8 cellular contexts compared by ENCODE assay signal in genomic region chr2:23926750-23927627, GRCh38. TPM values are rescaled to one million over a fixed set of nuclear protein-coding genes. Genes with fewer than 3 reads are reported as not detected.
A peak's percentile ranks its signal among the peaks of the same experiment; 100 is the strongest.
DNase-seq lines count a peak whose midpoint lies in the region; ATAC-seq, FAIRE-seq and TF ChIP-seq lines count a peak whose summit lies in the region.

ATAD2B (minus strand) TSS chr2:23927123; CDS start chr2:23926770, 353 bp downstream.

- peaks cover 0 to 17% (median 0%) of the 10 kb centered on the region in 9 donors for H3K36me3 ChIP-seq in heart right ventricle
- no peaks in the 10 kb centered on the region for H3K36me3 ChIP-seq in upper lobe of right lung

- TF ChIP-seq CTCF in heart right ventricle (IDR thresholded peaks at IDR 0.05) (peak; percentile 65 to 96 (median 92)), upper lobe of right lung (IDR thresholded peaks at IDR 0.05) (peak; percentile 84)

- peak; percentile 84 for DNase-seq in GM12891 (ENCODE audit: insufficient read length, low spot score)
- peak; percentile 92 for DNase-seq in NCI-H1436 (lab: John Stamatoyannopoulos, UW)
- DNase-seq in T follicular helper cell (ENCODE audit: low read depth): peak; percentile 91
- DNase-seq in heart right ventricle: peak; percentile 89 to 94
- DNase-seq in posterior vena cava (ENCODE audit: low spot score): peak; percentile 97
- peak; percentile 96 for DNase-seq in upper lobe of right lung

- peak; percentile 95 for FAIRE-seq in GM12891 (lab: Jason Lieb, UNC)

- H3K4me1 ChIP-seq in heart right ventricle (peaks cover 2 to 53% (median 39%) of the 10 kb centered on the region in 9 donors), upper lobe of right lung (peaks cover 14% of the 10 kb centered on the region)

- peak within 1 kb of the TSS; percentile 79 to 99 (median 92) for H3K4me3 ChIP-seq in heart right ventricle
- H3K4me3 ChIP-seq in upper lobe of right lung: peak within 1 kb of the TSS; percentile 92

- intact Hi-C loops in heart right ventricle (cut with DNase I) (loop anchor here in 7 of 10 donors (1.0 to 10.0 kb wide), 9 partner anchors 11 to 158 kb away; partner anchors contain the start of genes SF3B6 (in 4 of the 7), TP53I3 (in 4 of the 7), WDCP (in 3 of the 7) and UBXN2A (in 2 of the 7)), posterior vena cava (cut with DNase I) (loop anchor here in 1 of 2 donors (10.0 kb wide), 1 partner anchor 158 kb away; the partner anchor contains the start of gene TP53I3), upper lobe of right lung (cut with DNase I) (no loop called here)

- 0 to 1% (median 0%) methylated on average over 76 to 89 of the region's 89 CpGs for WGBS in adipose tissue, 3 donors
- WGBS in heart right ventricle, 2 donors: 0% methylated on average over 83 to 89 of the region's 89 CpGs

- H3K27ac ChIP-seq in adipose tissue (ENCODE audit: low read depth, low read length) (peak within 1 kb of the TSS; percentile 99), heart right ventricle (peak within 1 kb of the TSS; percentile 86 to 100 (median 99)), upper lobe of right lung (peak within 1 kb of the TSS; percentile 94)

- TF ChIP-seq POLR2A in GM12891 (IDR thresholded peaks at IDR 0.05; ENCODE audit: low read depth, low read length): peak; percentile 94

- no peaks in the 10 kb centered on the region for H3K27me3 ChIP-seq in heart right ventricle
- no peaks in the 10 kb centered on the region for H3K27me3 ChIP-seq in upper lobe of right lung

- H3K9me3 ChIP-seq in heart right ventricle (no peaks in the 10 kb centered on the region), upper lobe of right lung (no peaks in the 10 kb centered on the region)

- peak; percentile 78 for ATAC-seq in HG02840 (IDR thresholded peaks at IDR 0.05; ENCODE audit: low FRiP score, unreplicated experiment)
- peak; percentile 93 to 96 (median 95) for ATAC-seq in heart right ventricle
- ATAC-seq in upper lobe of right lung: peak; percentile 97

TF ChIP-seq in GM12891, 5 proteins besides CTCF, POLR2A, EP300 and RAD21:
- no peak; the same call in 1 of the 2 replicates for TF ChIP-seq POU2F2 (IDR thresholded peaks at IDR 0.05; ENCODE audit: low read depth, low read length)
- TF ChIP-seq PAX5 (IDR thresholded peaks at IDR 0.05; ENCODE audit: insufficient read depth, low read length, severe bottlenecking): peak; percentile 84
- TF ChIP-seq SPI1 (IDR thresholded peaks at IDR 0.05; ENCODE audit: low read depth, low read length): no peak
- peak; percentile 92 for TF ChIP-seq POLR2AphosphoS5 (IDR thresholded peaks at IDR 0.05; ENCODE audit: low read depth, low read length)
- peak; percentile 88 for TF ChIP-seq TAF1 (IDR thresholded peaks at IDR 0.05; ENCODE audit: low read depth, low read length)

RNA-seq across cellular contexts. Expression of gene ATAD2B, which starts in this region (rescaled TPM):
- 4.9 TPM for polyA plus RNA-seq in GM12891 (2012; ENCODE audit: low read depth, missing spikeins)
- polyA plus RNA-seq in adipose tissue: 1 to 10 TPM; 2.0 to 3.9 (median 3.2) TPM
- 10 to 100 TPM in 2 of 10 donors, 1 to 10 TPM in 8; 6.2 to 11.8 (median 8.8) TPM for total RNA-seq in heart right ventricle
- polyA plus RNA-seq in heart right ventricle: 1 to 10 TPM; 2.2 to 5.9 TPM
- 10 to 100 TPM; 21.8 to 28.8 TPM for total RNA-seq in posterior vena cava
- total RNA-seq in upper lobe of right lung: 24.0 TPM

Comparison
In these comparisons a context has a peak if more than half of its experiments do, and no peak if none do; other contexts are left out.
1. Peak in every context shown above with its lines: DNase-seq, ATAC-seq, H3K4me3 ChIP-seq and H3K27ac ChIP-seq.